Comparison of ENCODE assay signal across 19 cellular contexts in genomic region chr12:10521555-10521954, GRCh38. TPM values are rescaled to one million over a fixed set of nuclear protein-coding genes. Genes with fewer than 3 reads are reported as not detected.
DNase-seq lines count a peak whose midpoint lies in the region; ATAC-seq, FAIRE-seq and TF ChIP-seq lines count a peak whose summit lies in the region.
"Had no signal": no experiment of that assay in that cellular context is flagged by ENCODE, and none has a peak within 500 bp of the region (broad histone marks: within the 10 kb centered on the region; RNA-seq: fewer than 3 reads in every experiment).

No MANE protein-coding gene starts in this region.

- TF ChIP-seq POLR2A in GM12892 (IDR thresholded peaks at IDR 0.05; ENCODE audit: low read depth, low read length) (no peak), GM12878 (IDR thresholded peaks at IDR 0.05; ENCODE audit: low read depth, low read length) (no peak)

- RAD21 ChIA-PET in GM12878 (lab: Charles Lee; ENCODE audit: unreplicated experiment) = no interaction called here

- POLR2A ChIA-PET in GM12878 (lab: Charles Lee) = no interaction called here

- H3K9me3 ChIP-seq in GM12878 (replicated peaks; ENCODE audit: control insufficient read depth, insufficient read depth, low read length) (no peaks in the 10 kb centered on the region; the same call in 2 of the 3 replicates), right cardiac atrium (ENCODE audit: control insufficient read depth, low read length) (no peaks in the 10 kb centered on the region)
- H3K9me3 ChIP-seq: BLaER1 treated with 17β-estradiol and CSF1 and Interleukin-3, amounts not matched to agents 10 nM and 100 nM had no signal

- peak overlapping the region; percentile 6; the same call in 1 of the 2 replicates for H2AFZ ChIP-seq in GM12878 (ENCODE audit: control insufficient read depth, low read depth, low read length)
- H2AFZ ChIP-seq: GM23338 had no signal

- BruUV-seq in GM12878 (replicated peaks; lab: Mats Ljungman, UMichigan) = no TSS peak

- H3K4me1 Mint-ChIP-seq in activated T-cell treated with anti-CD3 and anti-CD28 coated beads, Interleukin-2, amount 50 U/mL, for 24 hours (ENCODE audit: low read depth) = peaks cover 10% of the 10 kb centered on the region
- H3K4me1 Mint-ChIP-seq in stimulated activated naive CD8-positive, alpha-beta T cell treated with anti-CD3 and anti-CD28 coated beads, Interleukin-15, amount 100 ng/mL, for 72 hours = peaks cover 17% of the 10 kb centered on the region
- H3K4me1 Mint-ChIP-seq: B cell, GM23338 had no signal

- no peak overlapping the region for H3K4me3 Mint-ChIP-seq in activated T-cell treated with anti-CD3 and anti-CD28 coated beads, Interleukin-2, amount 50 U/mL, for 24 hours
- peak overlapping the region in 1 of 2 donors; percentile 11 for H3K4me3 Mint-ChIP-seq in stimulated activated naive CD8-positive, alpha-beta T cell treated with anti-CD3 and anti-CD28 coated beads, Interleukin-15, amount 100 ng/mL, for 72 hours
- H3K4me3 Mint-ChIP-seq: B cell; CD8-positive, alpha-beta T cell; GM23338 had no signal

- no peak for TF ChIP-seq CTCF in GM12878 (IDR thresholded peaks at IDR 0.05 in 2 of 3, conservative IDR thresholded peaks at IDR 0.05 in 1 of 3; ENCODE audit: control insufficient read depth in 2 of 3, extremely low read depth in 1 of 3, insufficient read depth in 1 of 3, low read depth in 3 of 3, low read length in 3 of 3)

- H3K27ac ChIP-seq in GM12878 (ENCODE audit: control insufficient read depth, insufficient read depth) (no peak overlapping the region), right cardiac atrium (ENCODE audit: low read length) (no peak overlapping the region)
- H3K27ac ChIP-seq: BLaER1 treated with 17β-estradiol and CSF1 and Interleukin-3, amounts not matched to agents 10 nM and 100 nM had no signal

- H3K4me2 ChIP-seq in GM12878 (ENCODE audit: control insufficient read depth, insufficient read depth) = no peak overlapping the region
- H3K4me2 ChIP-seq: BLaER1 treated with 17β-estradiol and CSF1 and Interleukin-3, amounts not matched to agents 10 nM and 100 nM; GM23338 had no signal

- H3K27me3 ChIP-seq in GM12878 (replicated peaks in 1 of 2; ENCODE audit: control insufficient read depth in 2 of 2, insufficient read depth in 2 of 2, low read length in 1 of 2) = no peaks in the 10 kb centered on the region
- H3K27me3 ChIP-seq in right cardiac atrium (ENCODE audit: control insufficient read depth, insufficient read depth) = no peaks in the 10 kb centered on the region
- H3K27me3 ChIP-seq: BLaER1 treated with 17β-estradiol and CSF1 and Interleukin-3, amounts not matched to agents 10 nM and 100 nM had no signal

- H3K36me3 ChIP-seq in GM12878 (ENCODE audit: control insufficient read depth in 2 of 2, insufficient read depth in 2 of 2, low read length in 1 of 2) = no peaks in the 10 kb centered on the region
- H3K36me3 ChIP-seq: BLaER1 treated with 17β-estradiol and CSF1 and Interleukin-3, amounts not matched to agents 10 nM and 100 nM had no signal

- peaks cover 4% of the 10 kb centered on the region for H3K27me3 Mint-ChIP-seq in activated T-cell treated with anti-CD3 and anti-CD28 coated beads, Interleukin-2, amount 50 U/mL, for 24 hours
- no peaks in the 10 kb centered on the region for H3K27me3 Mint-ChIP-seq in stimulated activated naive CD8-positive, alpha-beta T cell treated with anti-CD3 and anti-CD28 coated beads, Interleukin-15, amount 100 ng/mL, for 72 hours
- H3K27me3 Mint-ChIP-seq: B cell had no signal

- H4K20me1 ChIP-seq in GM12878 (ENCODE audit: control insufficient read depth, insufficient read depth) = no peaks in the 10 kb centered on the region
- H4K20me1 ChIP-seq: BLaER1 treated with 17β-estradiol and CSF1 and Interleukin-3, amounts not matched to agents 10 nM and 100 nM had no signal

- no peak for ATAC-seq in GM12878
- peak; percentile 40 for ATAC-seq in stimulated activated naive CD8-positive, alpha-beta T cell treated with anti-CD3 and anti-CD28 coated beads, Interleukin-15, amount 100 ng/mL, for 72 hours
- no peak for ATAC-seq in GM18907 (IDR thresholded peaks at IDR 0.05; ENCODE audit: unreplicated experiment)
- no peak for ATAC-seq in right cardiac atrium
- ATAC-seq: CD8-positive, alpha-beta T cell; GM23338 had no signal

- no peak overlapping the region for H3K4me3 ChIP-seq in GM12878
- no peak overlapping the region for H3K4me3 ChIP-seq in right cardiac atrium (ENCODE audit: low read length)
- H3K4me3 ChIP-seq: BLaER1 treated with 17β-estradiol and CSF1 and Interleukin-3, amounts not matched to agents 10 nM and 100 nM; GM23338 had no signal

- intact Hi-C loops in GM12878 (cut with micrococcal nuclease; ENCODE audit: unreplicated experiment) = no loop called here
- intact Hi-C loops in right cardiac atrium (cut with DNase I) = no loop called here

- H3K36me3 Mint-ChIP-seq in activated T-cell treated with anti-CD3 and anti-CD28 coated beads, Interleukin-2, amount 50 U/mL, for 24 hours (ENCODE audit: low read depth) = no peaks in the 10 kb centered on the region
- H3K36me3 Mint-ChIP-seq: CD8-positive, alpha-beta T cell had no signal

- no peaks in the 10 kb centered on the region for H3K79me2 ChIP-seq in GM12878 (ENCODE audit: control insufficient read depth, insufficient read depth, low read length)

- no peak for DNase-seq in activated T-cell treated with anti-CD3 and anti-CD28 coated beads, Interleukin-2, amount 50 U/mL, for 24 hours
- DNase-seq in activated T-cell treated with anti-CD3 and anti-CD28 coated beads, Interleukin-2, amount 50 U/mL, for 1 hour = no peak
- no peak for DNase-seq in GM12892 (ENCODE audit: insufficient read length)
- DNase-seq in GM12878 (ENCODE audit: low read depth, low spot score) = no peak
- DNase-seq in stimulated activated naive CD8-positive, alpha-beta T cell treated with anti-CD3 and anti-CD28 coated beads, Interleukin-15, amount 100 ng/mL, for 72 hours = no peak
- no peak for DNase-seq in right cardiac atrium
- DNase-seq: 8988T; Calu3; CD8-positive, alpha-beta T cell; DND-41; EL; HCEC 1CT had no signal

- H3K27ac Mint-ChIP-seq in activated T-cell treated with anti-CD3 and anti-CD28 coated beads, Interleukin-2, amount 50 U/mL, for 24 hours = peak overlapping the region; percentile 33
- no peak overlapping the region for H3K27ac Mint-ChIP-seq in stimulated activated naive CD8-positive, alpha-beta T cell treated with anti-CD3 and anti-CD28 coated beads, Interleukin-15, amount 100 ng/mL, for 72 hours
- H3K27ac Mint-ChIP-seq: B cell; CD8-positive, alpha-beta T cell; GM23338 had no signal

- SMC1A ChIA-PET in GM12878 (lab: Charles Lee; ENCODE audit: uncharacterized antibody, unreplicated experiment) = interaction anchor here (1.2 kb wide), 1 partner anchor 10 kb away, joined by 3 read pairs; no protein-coding TSS in a partner anchor

- no peak overlapping the region for H3K9ac ChIP-seq in GM12878 (ENCODE audit: control insufficient read depth, insufficient read depth, low read length)
- H3K9ac ChIP-seq: BLaER1 treated with 17β-estradiol and CSF1 and Interleukin-3, amounts not matched to agents 10 nM and 100 nM had no signal

- CTCF ChIA-PET in GM12878 (lab: Yijun Ruan, JAX) = interaction anchor here (0.6 to 0.8 kb wide), 2 partner anchors 40 to 157 kb away, joined by 3 read pairs; no protein-coding TSS in a partner anchor

- peaks cover 2% of the 10 kb centered on the region for H3K9me3 Mint-ChIP-seq in activated T-cell treated with anti-CD3 and anti-CD28 coated beads, Interleukin-2, amount 50 U/mL, for 24 hours
- H3K9me3 Mint-ChIP-seq in stimulated activated naive CD8-positive, alpha-beta T cell treated with anti-CD3 and anti-CD28 coated beads, Interleukin-15, amount 100 ng/mL, for 72 hours = no peaks in the 10 kb centered on the region
- H3K9me3 Mint-ChIP-seq: CD8-positive, alpha-beta T cell; GM23338 had no signal

- FAIRE-seq in GM12892 (lab: Jason Lieb, UNC) = peak; percentile 5
- no peak for FAIRE-seq in GM12878 (lab: Jason Lieb, UNC)
- FAIRE-seq: GM12891, GM18507, H54 had no signal

- no peak for TF ChIP-seq RAD21 in GM12878 (IDR thresholded peaks at IDR 0.05; ENCODE audit: insufficient read depth, low read depth, low read length)

- TF ChIP-seq EP300 in GM12878 (IDR thresholded peaks at IDR 0.05; ENCODE audit: borderline replicate concordance in 1 of 2, control insufficient read depth in 1 of 2, low read depth in 2 of 2, low read length in 2 of 2) = no peak

- in situ Hi-C loops in GM12878 (cut with MboI) = no loop called here

- H3K4me1 ChIP-seq in GM12878 (ENCODE audit: control insufficient read depth, insufficient read depth, low read length) (no peaks in the 10 kb centered on the region), right cardiac atrium (ENCODE audit: control insufficient read depth, insufficient read depth, low read length) (no peaks in the 10 kb centered on the region)
- H3K4me1 ChIP-seq: BLaER1 treated with 17β-estradiol and CSF1 and Interleukin-3, amounts not matched to agents 10 nM and 100 nM had no signal

- 26% methylated on average over 2 of the region's 2 CpGs for WGBS in GM12878 (ENCODE audit: insufficient coverage, insufficient replicate concordance, low lambda C conversion rate, missing lambda C conversion rate)
- 73% methylated on average over 2 of the region's 2 CpGs for WGBS in right cardiac atrium

TF ChIP-seq in GM12878, 131 proteins besides CTCF, POLR2A, EP300 and RAD21 (continues in another document):
- TF ChIP-seq CHD2 (IDR thresholded peaks at IDR 0.05; ENCODE audit: borderline replicate concordance, low read depth, low read length) (no peak), SP1 (IDR thresholded peaks at IDR 0.05; ENCODE audit: low read depth, low read length) (no peak), NFYA (IDR thresholded peaks at IDR 0.05; ENCODE audit: borderline replicate concordance, low read depth, low read length) (no peak)

RNA-seq across cellular contexts. Expression of gene EIF2S3B, which starts 15.9 kb away (rescaled TPM):
- 4.3 TPM for polyA plus RNA-seq in GM12892 (2012; ENCODE audit: missing spikeins)
- 1.5 and 3.8 TPM in 2 replicates for total RNA-seq in GM12878 (2013; cell fraction: nucleolus; rRNA removed)
- 1.7 and 1.8 TPM in 2 replicates for total RNA-seq in GM12878 (2014; rRNA removed)
- 1.6 and 1.7 TPM in 2 replicates for total RNA-seq in GM12878 (2014; rRNA removed; fragmentation: Illumina TruSeq; extraction: Trizol)
- total RNA-seq in GM12878 (2021) = 0.80 and 1.4 TPM in 2 replicates
- polyA plus RNA-seq in GM12878 (2011; ENCODE audit: low read depth) = 6.8 TPM
- 1.5 and 2.4 TPM in 2 replicates for polyA plus RNA-seq in GM12878 (2011; rRNA removed)
- polyA plus RNA-seq in GM12878 (2011; cell fraction: cytosol; rRNA removed) = 0.22 and 0.52 TPM in 2 replicates
- polyA plus RNA-seq in GM12878 (2011; cell fraction: nucleus; rRNA removed) = 0.32 and 0.46 TPM in 2 replicates
- 2.8 and 3.1 TPM in 2 replicates for polyA plus RNA-seq in GM12878 (2012)
- polyA plus RNA-seq in GM12878 (2014; fragmentation: Illumina TruSeq; extraction: Trizol) = 2.2 and 3.0 TPM in 2 replicates
- polyA plus RNA-seq in GM12878 (2014; fragmentation: Nextera tagmentation; extraction: Ambion mirVana) = under 1 TPM; 0.29 to 0.34 TPM
- 0.58 and 0.97 TPM in 2 replicates for polyA plus RNA-seq in GM12878 (2014; rRNA removed)
- polyA plus RNA-seq in GM12878 (2016; fragmentation: Nextera tagmentation; extraction: Ambion mirVana) = under 1 TPM in 1 of 2 experiments, not detected in 1; 0.18 TPM
- 0.77 and 3.9 TPM in 2 replicates for polyA minus RNA-seq in GM12878 (2011; rRNA and poly(A)+ RNA removed)
- polyA minus RNA-seq in GM12878 (2011; cell fraction: cytosol; rRNA and poly(A)+ RNA removed) = 3.3 and 3.9 TPM in 2 replicates
- polyA minus RNA-seq in GM12878 (2011; cell fraction: nucleus; rRNA and poly(A)+ RNA removed) = 0.29 TPM in 1 of 2 replicates, not detected in the other
- total RNA-seq in right cardiac atrium = 1 to 10 TPM in 1 of 4 donors, under 1 TPM in 3; 0.29 to 1.3 (median 0.40) TPM
- 0.70 TPM for polyA plus RNA-seq in right cardiac atrium
